Comparison of ENCODE assay signal across 8 cellular contexts in genomic region chr17:46193626-46194392, GRCh38. TPM values are rescaled to one million over a fixed set of nuclear protein-coding genes. Genes with fewer than 3 reads are reported as not detected.
A peak's percentile ranks its signal among the peaks of the same experiment; 100 is the strongest.
DNase-seq lines count a peak whose midpoint lies in the region; ATAC-seq and TF ChIP-seq lines count a peak whose summit lies in the region.

No MANE protein-coding gene starts in this region.

- no peaks in the 10 kb centered on the region for H3K27me3 ChIP-seq in OCI-LY3 (ENCODE audit: low read depth, low read length)

- peak overlapping the region; percentile 95 for H3K9ac ChIP-seq in OCI-LY3 (ENCODE audit: low read length)

- intact Hi-C loops in mucosa of descending colon (cut with DNase I, micrococcal nuclease): loop anchor here in 1 of 2 donors (10.0 kb wide), 1 partner anchor 149 kb away; no protein-coding TSS in a partner anchor

- H2AFZ ChIP-seq in OCI-LY3 (ENCODE audit: low read depth, low read length): peak overlapping the region; percentile 73

- peak; percentile 100 for DNase-seq in DMS 273 (lab: John Stamatoyannopoulos, UW; ENCODE audit: unreplicated experiment)
- peak; percentile 88 for DNase-seq in HuH-7.5 (ENCODE audit: low spot score)
- peak; percentile 92 for DNase-seq in activated T-cell treated with anti-CD3 and anti-CD28 coated beads for 24 hours (ENCODE audit: low read depth)
- DNase-seq in epithelial cell of prostate (ENCODE audit: low read depth, low spot score): peak; percentile 88
- peak; percentile 96 to 99 (median 96) for DNase-seq in mucosa of descending colon
- peak; percentile 91 to 96 for DNase-seq in stimulated activated CD8-positive, alpha-beta memory T cell treated with anti-CD3 and anti-CD28 coated beads, Interleukin-2, amount 100 ng/mL, for 48 hours (ENCODE audit: low read depth in 2 of 2)

- peaks cover 68% of the 10 kb centered on the region for H3K79me2 ChIP-seq in OCI-LY3 (ENCODE audit: low read length)

- H3K27ac ChIP-seq in OCI-LY3 (ENCODE audit: low read length) (peak overlapping the region; percentile 86), epithelial cell of prostate (peak overlapping the region; percentile 98)

- no peaks in the 10 kb centered on the region for H3K9me3 ChIP-seq in OCI-LY3 (ENCODE audit: insufficient read depth, low read length)
- no peaks in the 10 kb centered on the region for H3K9me3 ChIP-seq in mucosa of descending colon

- peak overlapping the region; percentile 93 for H3K4me2 ChIP-seq in OCI-LY3 (ENCODE audit: low read length)

- H3K4me1 ChIP-seq in OCI-LY3 (ENCODE audit: low read length) (peaks cover 24% of the 10 kb centered on the region), mucosa of descending colon (ENCODE audit: low read depth) (peaks cover 12% of the 10 kb centered on the region)

- peak; percentile 30; the same call in 1 of the 2 replicates for TF ChIP-seq CTCF in OCI-LY3 (IDR thresholded peaks at IDR 0.05; ENCODE audit: low read depth, low read length)
- TF ChIP-seq CTCF in mucosa of descending colon (IDR thresholded peaks at IDR 0.05): no peak

- no peaks in the 10 kb centered on the region for H3K36me3 ChIP-seq in OCI-LY3 (replicated peaks; ENCODE audit: low read depth, low read length)
- H3K36me3 ChIP-seq in mucosa of descending colon (ENCODE audit: low read depth): no peaks in the 10 kb centered on the region

- peaks cover 31% of the 10 kb centered on the region for H4K20me1 ChIP-seq in OCI-LY3 (ENCODE audit: insufficient read depth, low read length)

- H3K4me3 ChIP-seq in OCI-LY3 (ENCODE audit: low read length) (peak overlapping the region; percentile 95), mucosa of descending colon (peak overlapping the region; percentile 94)

- ATAC-seq in GM21526 (IDR thresholded peaks at IDR 0.05; ENCODE audit: low FRiP score, unreplicated experiment) (peak; percentile 51), mucosa of descending colon (peak; percentile 89)

RNA-seq across cellular contexts. Expression of gene KANSL1, which starts 0.6 kb away (rescaled TPM):
- 100 to 1,000 TPM in 1 of 3 donors, 10 to 100 TPM in 2; 80.2 to 107 (median 88.8) TPM for total RNA-seq in mucosa of descending colon

Comparison
In these comparisons a context has a peak if more than half of its experiments do, and no peak if none do; other contexts are left out.
1. Peak in every context shown above with its lines: DNase-seq, ATAC-seq, H3K4me3 ChIP-seq and H3K27ac ChIP-seq.